Comparison of ENCODE assay signal across 11 cellular contexts in the genomic region with DNA sequence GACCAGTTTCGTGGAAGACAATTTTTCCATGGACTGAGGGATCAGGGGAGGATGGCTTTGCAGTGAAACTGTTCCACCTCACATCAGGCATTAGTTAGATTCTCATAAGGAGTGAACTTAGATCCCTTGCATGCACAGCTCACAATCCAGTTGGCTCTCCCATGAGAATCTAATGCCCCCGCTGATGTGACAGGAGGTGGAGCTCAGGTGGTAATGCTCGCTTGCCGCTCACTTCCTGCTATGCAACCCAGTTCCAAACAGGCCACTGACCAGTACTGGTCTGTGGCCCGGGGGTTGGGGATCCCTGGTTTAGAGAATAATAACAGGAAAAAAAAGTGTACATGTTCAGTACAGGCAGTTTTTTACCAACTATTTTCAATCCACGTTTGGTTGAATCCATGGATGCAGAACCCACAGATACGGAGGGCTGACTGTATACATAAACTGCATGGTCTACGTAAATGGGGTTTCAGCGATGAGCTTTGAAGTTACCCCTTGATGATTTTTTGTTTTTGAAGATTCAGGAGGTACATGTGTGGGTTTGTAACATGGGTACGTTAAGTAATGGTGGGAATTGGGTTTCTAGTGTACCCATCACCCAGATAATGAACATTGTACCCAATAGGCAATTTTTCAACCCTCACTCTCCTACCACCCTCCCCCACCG. TPM values are rescaled to one million over a fixed set of nuclear protein-coding genes. Genes with fewer than 3 reads are reported as not detected.
DNase-seq lines count a peak whose midpoint lies in the region; ATAC-seq and TF ChIP-seq lines count a peak whose summit lies in the region.
"Had no signal": no experiment of that assay in that cellular context is flagged by ENCODE, and none has a peak within 500 bp of the region (broad histone marks: within the 10 kb centered on the region; RNA-seq: fewer than 3 reads in every experiment).

No MANE protein-coding gene starts in this region.

- H4K20me1 ChIP-seq in OCI-LY3 (ENCODE audit: insufficient read depth, low read length), result no peaks in the 10 kb centered on the region

- H3K4me3 ChIP-seq in OCI-LY3 (ENCODE audit: low read length) (peak overlapping the region; percentile 56; the same call in 1 of the 2 replicates), colonic mucosa (no peak overlapping the region), aorta (ENCODE audit: low read length in 2 of 2) (no peak overlapping the region)
- H3K4me3 ChIP-seq: K562 had no signal

- H3K36me3 ChIP-seq in OCI-LY3 (replicated peaks; ENCODE audit: low read depth, low read length), result peaks cover 13% of the 10 kb centered on the region
- no peaks in the 10 kb centered on the region for H3K36me3 ChIP-seq in colonic mucosa
- H3K36me3 ChIP-seq in aorta (ENCODE audit: control insufficient read depth in 1 of 2, insufficient read depth in 2 of 2, low read length in 1 of 2), result no peaks in the 10 kb centered on the region

- TF ChIP-seq CTCF in Calu3 (IDR thresholded peaks at IDR 0.05; ENCODE audit: unreplicated experiment) (no peak), OCI-LY3 (IDR thresholded peaks at IDR 0.05; ENCODE audit: low read depth, low read length) (no peak), colonic mucosa (IDR thresholded peaks at IDR 0.05) (no peak), progenitor cell of endocrine pancreas (IDR thresholded peaks at IDR 0.05; ENCODE audit: unreplicated experiment) (no peak), MCF 10A (IDR thresholded peaks at IDR 0.05; ENCODE audit: unreplicated experiment) (no peak)

- H3K36me3 Mint-ChIP-seq in Calu3 (ENCODE audit: insufficient read depth, unreplicated experiment) (peaks cover 67% of the 10 kb centered on the region), progenitor cell of endocrine pancreas (ENCODE audit: insufficient read depth) (peaks cover 13% of the 10 kb centered on the region), MCF 10A (ENCODE audit: insufficient read depth, unreplicated experiment) (peaks cover 54% of the 10 kb centered on the region)

- H3K4me1 Mint-ChIP-seq in Calu3 (ENCODE audit: low read depth, unreplicated experiment) (peaks cover 51% of the 10 kb centered on the region), progenitor cell of endocrine pancreas (ENCODE audit: low read depth) (peaks cover 42% of the 10 kb centered on the region), MCF 10A (ENCODE audit: insufficient read depth, unreplicated experiment) (peaks cover 24% of the 10 kb centered on the region)

- intact Hi-C loops in Calu3 (cut with micrococcal nuclease; ENCODE audit: unreplicated experiment), result no loop called here
- intact Hi-C loops in colonic mucosa (cut with DNase I), result no loop called here
- intact Hi-C loops in aorta (cut with DNase I), result loop anchor here in 1 of 2 donors (10.0 kb wide), 1 partner anchor 114 kb away; a partner anchor contains a TSS
- intact Hi-C loops in MCF 10A (cut with micrococcal nuclease), result no loop called here

- H3K79me2 ChIP-seq in OCI-LY3 (ENCODE audit: low read length), result peaks cover 48% of the 10 kb centered on the region

- H3K9ac ChIP-seq in OCI-LY3 (ENCODE audit: low read length), result peak overlapping the region; percentile 65; the same call in 1 of the 2 replicates
- no peak overlapping the region for H3K9ac ChIP-seq in colonic mucosa (ENCODE audit: low read depth in 2 of 2, low read length in 2 of 2)

- H3K27ac Mint-ChIP-seq in Calu3 (ENCODE audit: unreplicated experiment) (peak overlapping the region; percentile 46), progenitor cell of endocrine pancreas (peak overlapping the region; percentile 82), MCF 10A (ENCODE audit: low read depth, unreplicated experiment) (no peak overlapping the region)

- H2AFZ ChIP-seq in OCI-LY3 (ENCODE audit: low read depth, low read length), result no peak overlapping the region

- no peak overlapping the region for H3K4me3 Mint-ChIP-seq in Calu3 (ENCODE audit: low read depth, unreplicated experiment)
- H3K4me3 Mint-ChIP-seq in progenitor cell of endocrine pancreas (ENCODE audit: low read depth), result no peak overlapping the region
- H3K4me3 Mint-ChIP-seq in MCF 10A (ENCODE audit: unreplicated experiment), result no peak overlapping the region

- CTCF ChIA-PET in Calu3 (lab: Charles Lee), result interaction anchor here (0.5 to 0.6 kb wide), 2 partner anchors 40 to 43 kb away, joined by 5 read pairs; no protein-coding TSS in a partner anchor
- CTCF ChIA-PET in MCF 10A (lab: Yijun Ruan, JAX), result interaction anchor here (0.6 kb wide), 2 partner anchors 19 to 21 kb away, joined by 4 read pairs; no protein-coding TSS in a partner anchor

- 79 to 81% methylated on average over 11 of the region's 11 CpGs for WGBS in aorta, 2 donors

- H3K4me2 ChIP-seq in OCI-LY3 (ENCODE audit: low read length), result peak overlapping the region; percentile 58

- H3K27me3 Mint-ChIP-seq in Calu3 (ENCODE audit: unreplicated experiment), result no peaks in the 10 kb centered on the region
- no peaks in the 10 kb centered on the region for H3K27me3 Mint-ChIP-seq in progenitor cell of endocrine pancreas
- H3K27me3 Mint-ChIP-seq in MCF 10A (ENCODE audit: insufficient read depth, unreplicated experiment), result no peaks in the 10 kb centered on the region

- H3K9me3 Mint-ChIP-seq in Calu3 (ENCODE audit: low read depth, unreplicated experiment) (no peaks in the 10 kb centered on the region), progenitor cell of endocrine pancreas (ENCODE audit: low read depth) (no peaks in the 10 kb centered on the region), MCF 10A (ENCODE audit: unreplicated experiment) (no peaks in the 10 kb centered on the region)

- ATAC-seq in aorta (ENCODE audit: low FRiP score) (no peak), GM21423 (IDR thresholded peaks at IDR 0.05; ENCODE audit: unreplicated experiment) (no peak)
- ATAC-seq: K562 had no signal

- BruUV-seq in Calu3 (replicated peaks; lab: Mats Ljungman, UMichigan) (no TSS peak), MCF 10A (replicated peaks; lab: Mats Ljungman, UMichigan) (no TSS peak)

- H3K27me3 ChIP-seq in OCI-LY3 (ENCODE audit: low read depth, low read length), result no peaks in the 10 kb centered on the region
- H3K27me3 ChIP-seq in colonic mucosa, result no peaks in the 10 kb centered on the region
- H3K27me3 ChIP-seq in aorta (ENCODE audit: control insufficient read depth in 1 of 2, insufficient read depth in 2 of 2, low read length in 1 of 2), result no peaks in the 10 kb centered on the region

- POLR2A ChIA-PET in MCF 10A (lab: Yijun Ruan, JAX), result interaction anchor here (0.7 to 2.1 kb wide), 4 partner anchors 10 to 25 kb away, joined by 3 to 6 read pairs (median 6); a partner anchor contains a TSS

- peak overlapping the region; percentile 89 for H3K27ac ChIP-seq in OCI-LY3 (ENCODE audit: low read length)
- H3K27ac ChIP-seq in colonic mucosa, result peak overlapping the region; percentile 53
- H3K27ac ChIP-seq in aorta (ENCODE audit: low read depth in 1 of 2, low read length in 2 of 2), result no peak overlapping the region

- H3K4me1 ChIP-seq in OCI-LY3 (ENCODE audit: low read length) (peaks cover 79% of the 10 kb centered on the region), colonic mucosa (peaks cover 34% of the 10 kb centered on the region), aorta (ENCODE audit: control insufficient read depth in 1 of 2, insufficient read depth in 2 of 2, low read length in 2 of 2) (peaks cover 0 to 2% of the 10 kb centered on the region in 2 donors)

- DNase-seq in Calu3 (no peak), colonic mucosa (no peak), progenitor cell of endocrine pancreas (ENCODE audit: low spot score, unreplicated experiment) (no peak), NCI-H1694 (lab: John Stamatoyannopoulos, UW) (no peak), aorta (no peak), MCF 10A (ENCODE audit: unreplicated experiment) (no peak)
- DNase-seq: caudate nucleus, foreskin fibroblast had no signal

- H3K9me3 ChIP-seq in OCI-LY3 (ENCODE audit: insufficient read depth, low read length) (no peaks in the 10 kb centered on the region), colonic mucosa (no peaks in the 10 kb centered on the region), aorta (ENCODE audit: control insufficient read depth, low read length) (no peaks in the 10 kb centered on the region)

RNA-seq across cellular contexts. Expression of a gene that starts 24.5 kb away (rescaled TPM):
- 100 and 105 TPM in 2 replicates for total RNA-seq in Calu3 (2022)
- total RNA-seq in colonic mucosa, result 100 to 1,000 TPM; 142 to 164 TPM
- 93.5 and 105 TPM in 2 replicates for total RNA-seq in progenitor cell of endocrine pancreas
- total RNA-seq in aorta, result 10 to 100 TPM; 84.7 to 95.3 TPM
- polyA plus RNA-seq in aorta, result 10 to 100 TPM; 27.0 to 28.4 TPM
- 75.1 and 91.1 TPM in 2 replicates for total RNA-seq in MCF 10A (2022)

RNA-seq across cellular contexts. Expression of a gene that starts 48.9 kb away (rescaled TPM):
- total RNA-seq in Calu3 (2022) (115 and 128 TPM in 2 replicates), colonic mucosa (10 to 100 TPM; 81.7 to 96.9 TPM), progenitor cell of endocrine pancreas (117 and 119 TPM in 2 replicates), aorta (10 to 100 TPM; 62.2 to 66.8 TPM), MCF 10A (2022) (49.7 and 58.0 TPM in 2 replicates)
- 10 to 100 TPM; 47.2 to 77.0 TPM for polyA plus RNA-seq in aorta

RNA-seq across cellular contexts. Expression of a gene that starts 57.2 kb away (rescaled TPM):
- total RNA-seq in Calu3 (2022), result 157 and 168 TPM in 2 replicates
- 10 to 100 TPM; 41.1 to 90.6 TPM for total RNA-seq in colonic mucosa
- total RNA-seq in progenitor cell of endocrine pancreas, result 111 and 120 TPM in 2 replicates
- 10 to 100 TPM; 44.7 to 56.8 TPM for total RNA-seq in aorta
- polyA plus RNA-seq in aorta, result 100 to 1,000 TPM in 1 of 2 donors, 10 to 100 TPM in 1; 23.3 to 153 TPM
- total RNA-seq in MCF 10A (2022), result 104 and 105 TPM in 2 replicates

Comparison
In these comparisons a context has a peak if more than half of its experiments do, and no peak if none do; other contexts are left out.
1. H3K27ac ChIP-seq: peak in OCI-LY3 (single experiment) and colonic mucosa (single experiment); none in aorta (0 of 2).